ENCODE assay signal across 16 cellular contexts in the genomic region with DNA sequence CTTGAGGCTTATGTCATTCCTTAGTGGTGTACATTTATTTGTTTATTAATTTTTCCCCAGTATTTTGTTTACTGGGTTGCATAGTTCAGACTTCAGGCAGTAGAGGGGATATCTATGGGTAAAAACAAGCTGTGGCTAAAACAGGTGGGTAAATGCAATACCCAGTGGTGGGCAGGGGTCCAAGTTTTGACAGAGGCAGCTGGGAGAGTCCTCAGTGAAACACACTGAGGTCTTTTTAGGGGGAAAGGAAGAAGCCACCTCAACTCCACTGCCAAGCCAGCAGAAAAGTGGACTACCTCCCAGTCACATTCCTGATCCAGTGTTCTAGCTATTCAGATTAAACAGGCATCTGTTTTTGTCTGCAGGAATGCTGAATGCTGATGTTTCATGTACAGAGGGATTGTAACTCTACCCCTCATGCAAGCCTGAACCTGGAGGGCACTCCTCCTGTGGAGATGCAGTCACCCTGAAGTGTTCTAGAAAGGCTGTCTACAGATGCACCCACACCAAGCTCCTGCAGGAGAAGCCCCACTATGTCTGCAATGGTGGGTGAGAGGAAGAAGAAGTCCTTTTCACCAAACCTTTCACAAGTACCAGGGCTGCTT.
DNase-seq lines count a peak whose midpoint lies in the region; TF ChIP-seq lines count a peak whose summit lies in the region.
"Had no signal": no experiment of that assay in that cellular context is flagged by ENCODE, and none has a peak within 500 bp of the region (broad histone marks: within the 10 kb centered on the region; RNA-seq: fewer than 3 reads in every experiment).

No MANE protein-coding gene starts in this region.

- H3K4me1 Mint-ChIP-seq in MCF 10A (ENCODE audit: insufficient read depth, unreplicated experiment) (no peaks in the 10 kb centered on the region), endothelial cell (ENCODE audit: unreplicated experiment) (no peaks in the 10 kb centered on the region)
- no peaks in the 10 kb centered on the region for H3K4me1 Mint-ChIP-seq in CD8-positive, alpha-beta memory T cell

- peaks cover 8% of the 10 kb centered on the region for H3K4me1 ChIP-seq in mammary epithelial cell (ENCODE audit: insufficient read depth, low read length)
- no peaks in the 10 kb centered on the region for H3K4me1 ChIP-seq in CD8-positive, alpha-beta memory T cell (ENCODE audit: insufficient read depth, low read length)
- H3K4me1 ChIP-seq: BLaER1, HAP-1 had no signal

- H3K4me3 Mint-ChIP-seq in MCF 10A (ENCODE audit: unreplicated experiment): no peak overlapping the region
- peak overlapping the region; percentile 32 for H3K4me3 Mint-ChIP-seq in endothelial cell (ENCODE audit: unreplicated experiment)
- H3K4me3 Mint-ChIP-seq in CD8-positive, alpha-beta memory T cell: no peak overlapping the region
- H3K4me3 Mint-ChIP-seq: CD8-positive, alpha-beta T cell had no signal

- BruUV-seq in mammary epithelial cell (replicated peaks; lab: Mats Ljungman, UMichigan): no TSS peak
- no TSS peak for BruUV-seq in MCF 10A (replicated peaks; lab: Mats Ljungman, UMichigan)

- intact Hi-C loops in mammary epithelial cell (cut with micrococcal nuclease) (no loop called here), MCF 10A (cut with micrococcal nuclease) (no loop called here)

- in situ Hi-C loops in mammary epithelial cell (cut with MboI; ENCODE audit: low sequenced_read_pairs in 2 of 2): no loop called here

- POLR2A ChIA-PET in MCF 10A (lab: Yijun Ruan, JAX): no interaction called here
- POLR2A ChIA-PET in CD8-positive, alpha-beta memory T cell (lab: Charles Lee): no interaction called here

- peaks cover 19% of the 10 kb centered on the region for H3K9me3 Mint-ChIP-seq in MCF 10A (ENCODE audit: unreplicated experiment)
- peaks cover 8% of the 10 kb centered on the region for H3K9me3 Mint-ChIP-seq in endothelial cell (ENCODE audit: unreplicated experiment)
- peaks cover 12 to 46% (median 29%) of the 10 kb centered on the region in 5 donors for H3K9me3 Mint-ChIP-seq in CD8-positive, alpha-beta memory T cell

- H3K79me2 ChIP-seq in mammary epithelial cell (ENCODE audit: insufficient read depth, low read length): no peaks in the 10 kb centered on the region

- H3K27ac Mint-ChIP-seq in MCF 10A (ENCODE audit: low read depth, unreplicated experiment) (no peak overlapping the region), endothelial cell (ENCODE audit: unreplicated experiment) (no peak overlapping the region)
- no peak overlapping the region for H3K27ac Mint-ChIP-seq in CD8-positive, alpha-beta memory T cell
- H3K27ac Mint-ChIP-seq: CD8-positive, alpha-beta T cell had no signal

- no peaks in the 10 kb centered on the region for H3K27me3 ChIP-seq in mammary epithelial cell (ENCODE audit: insufficient read depth, low read length)
- H3K27me3 ChIP-seq in CD8-positive, alpha-beta memory T cell (ENCODE audit: insufficient read depth, low read length, poor library complexity, severe bottlenecking): no peaks in the 10 kb centered on the region
- H3K27me3 ChIP-seq: BLaER1 had no signal

- H3K36me3 ChIP-seq in mammary epithelial cell (ENCODE audit: insufficient read depth, low read length): no peaks in the 10 kb centered on the region
- H3K36me3 ChIP-seq in CD8-positive, alpha-beta memory T cell (ENCODE audit: insufficient read depth, low read length): no peaks in the 10 kb centered on the region
- H3K36me3 ChIP-seq: BLaER1, HAP-1 had no signal

- no peak overlapping the region for H3K4me2 ChIP-seq in mammary epithelial cell (ENCODE audit: insufficient read depth, low read depth, low read length)
- H3K4me2 ChIP-seq: BLaER1 had no signal

- TF ChIP-seq CTCF in mammary epithelial cell (conservative IDR thresholded peaks at IDR 0.05 in 1 of 2, IDR thresholded peaks at IDR 0.05 in 1 of 2; ENCODE audit: extremely low read depth in 1 of 2, insufficient read depth in 1 of 2, low read depth in 1 of 2, low read length in 2 of 2) (no peak), MCF 10A (IDR thresholded peaks at IDR 0.05; ENCODE audit: unreplicated experiment) (no peak), endothelial cell (IDR thresholded peaks at IDR 0.05; ENCODE audit: unreplicated experiment) (no peak)

- dilution Hi-C loops in mammary epithelial cell (cut with HindIII; ENCODE audit: low sequenced_read_pairs): no loop called here

- no peak overlapping the region for H2AFZ ChIP-seq in mammary epithelial cell (ENCODE audit: low read depth, low read length)
- H2AFZ ChIP-seq: GM23248 had no signal

- no peak overlapping the region for H3K27ac ChIP-seq in mammary epithelial cell (ENCODE audit: insufficient read depth, low read depth, low read length)
- no peak overlapping the region for H3K27ac ChIP-seq in CD8-positive, alpha-beta memory T cell (ENCODE audit: low read depth, low read length)
- H3K27ac ChIP-seq: BLaER1, GM23248 had no signal

- H3K9me3 ChIP-seq in mammary epithelial cell (replicated peaks; ENCODE audit: insufficient read depth, low read length): no peaks in the 10 kb centered on the region
- no peaks in the 10 kb centered on the region for H3K9me3 ChIP-seq in CD8-positive, alpha-beta memory T cell (ENCODE audit: low read length)
- H3K9me3 ChIP-seq: HAP-1 had no signal

- peak; percentile 27 for DNase-seq in mammary epithelial cell
- DNase-seq in MCF 10A (ENCODE audit: unreplicated experiment): no peak
- no peak for DNase-seq in endothelial cell (ENCODE audit: low spot score)
- DNase-seq in myocyte (ENCODE audit: low read depth): peak; percentile 79
- DNase-seq in NCI-H1105 treated with DMSO at 0.1 percent for 48 hours (lab: John Stamatoyannopoulos, UW): no peak
- no peak for DNase-seq in retina
- DNase-seq in CD8-positive, alpha-beta memory T cell: no peak
- DNase-seq: 8988T; CD8-positive, alpha-beta T cell; COR-L47; DMS153; DMS79; GDM1 had no signal

- H3K4me3 ChIP-seq in mammary epithelial cell (replicated peaks in 1 of 3; ENCODE audit: insufficient read depth in 1 of 3, low read depth in 2 of 3, low read length in 3 of 3): no peak overlapping the region
- no peak overlapping the region for H3K4me3 ChIP-seq in CD8-positive, alpha-beta memory T cell (ENCODE audit: low read length)
- H3K4me3 ChIP-seq: BLaER1, GM23248, HAP-1 had no signal

- no peak overlapping the region for H3K9ac ChIP-seq in mammary epithelial cell (ENCODE audit: insufficient read depth, low read length)
- H3K9ac ChIP-seq: BLaER1, GM23248 had no signal

- no peaks in the 10 kb centered on the region for H4K20me1 ChIP-seq in mammary epithelial cell (ENCODE audit: insufficient read depth, low read length)
- H4K20me1 ChIP-seq: BLaER1 had no signal

- H3K27me3 Mint-ChIP-seq in MCF 10A (ENCODE audit: insufficient read depth, unreplicated experiment) (no peaks in the 10 kb centered on the region), endothelial cell (ENCODE audit: unreplicated experiment) (peaks cover 2% of the 10 kb centered on the region)
- no peaks in the 10 kb centered on the region for H3K27me3 Mint-ChIP-seq in CD8-positive, alpha-beta memory T cell

- H3K36me3 Mint-ChIP-seq in MCF 10A (ENCODE audit: insufficient read depth, unreplicated experiment): no peaks in the 10 kb centered on the region
- H3K36me3 Mint-ChIP-seq in endothelial cell (ENCODE audit: low read depth, unreplicated experiment): peaks cover 4% of the 10 kb centered on the region
- no peaks in the 10 kb centered on the region for H3K36me3 Mint-ChIP-seq in CD8-positive, alpha-beta memory T cell
- H3K36me3 Mint-ChIP-seq: CD8-positive, alpha-beta T cell had no signal

- CTCF ChIA-PET in mammary epithelial cell (lab: Charles Lee; ENCODE audit: low non-redundant PET) (no interaction called here), MCF 10A (lab: Yijun Ruan, JAX) (no interaction called here)
- CTCF ChIA-PET in CD8-positive, alpha-beta memory T cell (lab: Charles Lee): no interaction called here

Comparison
In these comparisons a context has a peak if more than half of its experiments do, and no peak if none do; other contexts are left out.
1. DNase-seq: peak in mammary epithelial cell (single experiment) and myocyte (single experiment); none in MCF 10A (single experiment), endothelial cell (single experiment), NCI-H1105 treated with DMSO at 0.1 percent for 48 hours (single experiment), retina (single experiment) and CD8-positive, alpha-beta memory T cell (0 of 5).